Comparison of ENCODE assay signal across 8 cellular contexts in the genomic region with DNA sequence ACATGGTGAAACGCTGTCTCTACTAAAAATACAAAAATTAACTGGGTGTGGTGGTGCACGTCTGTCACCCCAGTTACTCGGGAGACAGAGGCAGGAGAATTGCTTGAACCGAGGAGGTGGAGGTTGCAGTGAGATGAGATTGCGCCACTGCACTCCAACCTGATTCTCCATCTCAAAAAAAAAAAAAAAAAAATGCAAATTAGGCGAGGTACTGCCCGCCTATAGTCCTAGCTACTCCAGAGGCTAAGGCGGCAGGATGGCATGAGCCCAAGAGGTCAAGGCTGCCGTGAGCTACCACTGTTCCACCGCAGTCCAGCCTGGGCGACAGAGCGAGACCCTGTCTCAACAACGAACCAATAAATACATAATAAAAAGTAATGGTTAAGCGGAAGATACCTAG. TPM values are rescaled to one million over a fixed set of nuclear protein-coding genes. Genes with fewer than 3 reads are reported as not detected.
DNase-seq lines count a peak whose midpoint lies in the region; ATAC-seq and TF ChIP-seq lines count a peak whose summit lies in the region.

No MANE protein-coding gene starts in this region.

- TF ChIP-seq CTCF in astrocyte of the spinal cord (IDR thresholded peaks at IDR 0.05; ENCODE audit: low read depth, low read length) = no peak
- no peak for TF ChIP-seq CTCF in omental fat pad (IDR thresholded peaks at IDR 0.05)

- peaks cover 39% of the 10 kb centered on the region for H4K20me1 ChIP-seq in BLaER1

- H3K9me3 ChIP-seq in BLaER1 (no peaks in the 10 kb centered on the region), HUES6 (ENCODE audit: control insufficient read depth, insufficient read depth, low read depth, low read length) (no peaks in the 10 kb centered on the region), mesodermal cell (ENCODE audit: control insufficient read depth, low read length) (no peaks in the 10 kb centered on the region)

- WGBS in mesodermal cell (ENCODE audit: insufficient coverage in 2 of 2), 2 experiments = 45 to 51% methylated on average over 2 to 4 of the region's 14 CpGs

- H3K4me2 ChIP-seq in BLaER1 = peak overlapping the region; percentile 83

- no peaks in the 10 kb centered on the region for H3K27me3 ChIP-seq in BLaER1
- no peaks in the 10 kb centered on the region for H3K27me3 ChIP-seq in HUES6 (ENCODE audit: control insufficient read depth, insufficient read depth, low read length)

- H3K27ac ChIP-seq in BLaER1 (no peak overlapping the region), HUES6 (ENCODE audit: low read depth, low read length) (no peak overlapping the region), mesodermal cell (ENCODE audit: low read depth, low read length, severe bottlenecking) (no peak overlapping the region)

- ATAC-seq in omental fat pad (ENCODE audit: low FRiP score) = no peak
- ATAC-seq in HG03378 (IDR thresholded peaks at IDR 0.05; ENCODE audit: unreplicated experiment) = no peak

- DNase-seq in astrocyte of the spinal cord (ENCODE audit: low read depth, low spot score) (no peak), ecto neural progenitor cell (ENCODE audit: low spot score) (no peak), omental fat pad (ENCODE audit: low spot score) (no peak), iPS-NIHi11 (ENCODE audit: low spot score) (no peak)

- H3K9ac ChIP-seq in BLaER1 (peak overlapping the region; percentile 98; the same call in 1 of the 2 replicates), HUES6 (ENCODE audit: low read length) (peak overlapping the region; percentile 93)

- H3K4me3 ChIP-seq in BLaER1 = peak overlapping the region; percentile 93
- H3K4me3 ChIP-seq in HUES6 (ENCODE audit: low read depth, low read length) = peak overlapping the region; percentile 90
- H3K4me3 ChIP-seq in astrocyte of the spinal cord (ENCODE audit: low read depth, low read length) = peak overlapping the region; percentile 64
- H3K4me3 ChIP-seq in mesodermal cell (ENCODE audit: extremely low read depth, insufficient read depth, low read length, poor library complexity, severe bottlenecking) = peak overlapping the region; percentile 94

- in situ Hi-C loops in astrocyte of the spinal cord (cut with HindIII; ENCODE audit: low sequenced_read_pairs) = no loop called here

- H3K36me3 ChIP-seq in BLaER1 = peaks cover 17% of the 10 kb centered on the region
- H3K36me3 ChIP-seq in HUES6 (ENCODE audit: control insufficient read depth, insufficient read depth, low read length) = peaks cover 17% of the 10 kb centered on the region
- peaks cover 25% of the 10 kb centered on the region for H3K36me3 ChIP-seq in mesodermal cell (ENCODE audit: control insufficient read depth, insufficient read depth, low read length)

- H3K4me1 ChIP-seq in BLaER1 = peaks cover 42% of the 10 kb centered on the region
- peaks cover 29% of the 10 kb centered on the region for H3K4me1 ChIP-seq in HUES6 (ENCODE audit: control insufficient read depth, insufficient read depth, low read length)
- peaks cover 20% of the 10 kb centered on the region for H3K4me1 ChIP-seq in mesodermal cell (ENCODE audit: control insufficient read depth, insufficient read depth, low read length, poor library complexity, severe bottlenecking)

RNA-seq across cellular contexts. Expression of gene EIF4H, which starts 1.1 kb away (rescaled TPM):
- polyA plus RNA-seq in mesodermal cell (2013, experiment 1 of 2) = 303 TPM
- polyA plus RNA-seq in mesodermal cell (2013, experiment 2 of 2) = 289 TPM
- total RNA-seq in omental fat pad = 100 to 1,000 TPM; 195 to 284 (median 229) TPM

RNA-seq across cellular contexts. Expression of gene LAT2, which starts 36.7 kb away (rescaled TPM):
- polyA plus RNA-seq in mesodermal cell (2013, experiment 1 of 2) = 0.37 TPM
- polyA plus RNA-seq in mesodermal cell (2013, experiment 2 of 2) = 0.15 TPM
- total RNA-seq in omental fat pad = 10 to 100 TPM in 3 of 4 donors, 1 to 10 TPM in 1; 3.0 to 19.4 (median 16.5) TPM
